ENCODE assay signal across 23 cellular contexts in genomic region chr16:28528463-28528867, GRCh38. TPM values are rescaled to one million over a fixed set of nuclear protein-coding genes. Genes with fewer than 3 reads are reported as not detected.
A peak's percentile ranks its signal among the peaks of the same experiment; 100 is the strongest.
DNase-seq lines count a peak whose midpoint lies in the region; TF ChIP-seq lines count a peak whose summit lies in the region.
"Had no signal": no experiment of that assay in that cellular context is flagged by ENCODE, and none has a peak within 500 bp of the region (broad histone marks: within the 10 kb centered on the region; RNA-seq: fewer than 3 reads in every experiment).

No MANE protein-coding gene starts in this region.

- TF ChIP-seq CTCF in VCaP (conservative IDR thresholded peaks at IDR 0.05): no peak
- TF ChIP-seq CTCF in liver (IDR thresholded peaks at IDR 0.05; ENCODE audit: low read depth, low read length, missing input control): no peak

- H3K9me3 ChIP-seq in liver (ENCODE audit: control insufficient read depth in 4 of 4, low read length in 3 of 4) (no peaks in the 10 kb centered on the region), SJCRH30 (replicated peaks) (no peaks in the 10 kb centered on the region)
- H3K9me3 ChIP-seq: HAP-1, psoas muscle, SJSA1, uterus had no signal

- peaks cover 10 to 51% (median 36%) of the 10 kb centered on the region in 4 donors for H3K4me1 ChIP-seq in liver (ENCODE audit: control insufficient read depth in 4 of 4, insufficient read depth in 4 of 4, low read length in 3 of 4)
- no peaks in the 10 kb centered on the region for H3K4me1 ChIP-seq in SJCRH30
- H3K4me1 ChIP-seq: HAP-1, SJSA1, uterus had no signal

- H3K27ac ChIP-seq in VCaP: peak overlapping the region; percentile 62
- peak overlapping the region; percentile 87 to 95 for H3K27ac ChIP-seq in liver (ENCODE audit: low read depth in 1 of 2, low read length in 2 of 2)
- H3K27ac ChIP-seq in SJCRH30: no peak overlapping the region
- H3K27ac ChIP-seq: coronary artery, psoas muscle, SJSA1, uterus had no signal

- H3K9ac ChIP-seq in liver (ENCODE audit: low read depth in 1 of 2, low read length in 2 of 2): peak overlapping the region in 1 of 2 donors; percentile 66

- 30% methylated on average over 5 of the region's 5 CpGs for WGBS in liver

- TF ChIP-seq RAD21 in liver (IDR thresholded peaks at IDR 0.05): peak; percentile 38 to 44

- H3K36me3 ChIP-seq in liver (ENCODE audit: control insufficient read depth in 4 of 4, insufficient read depth in 3 of 4, low read depth in 1 of 4, low read length in 3 of 4) (no peaks in the 10 kb centered on the region), SJCRH30 (no peaks in the 10 kb centered on the region)
- H3K36me3 ChIP-seq: HAP-1, SJSA1, uterus had no signal

- H3K27me3 ChIP-seq in liver (ENCODE audit: control insufficient read depth in 4 of 4, insufficient read depth in 4 of 4, low read length in 3 of 4) (no peaks in the 10 kb centered on the region), SJCRH30 (no peaks in the 10 kb centered on the region)
- H3K27me3 ChIP-seq: SJSA1, uterus had no signal

- no peak for DNase-seq in SJCRH30
- no peak for DNase-seq in LoVo (ENCODE audit: low spot score)
- DNase-seq: activated CD4-positive, alpha-beta T cell treated with anti-CD3 and anti-CD28 coated beads for 4 hours; activated naive CD4-positive, alpha-beta T cell treated with Interleukin-2 at 50 U/mL for 16 hours; activated T-cell treated with anti-CD3 and anti-CD28 coated beads, Interleukin-2, amount 50 U/mL, for 48 hours; amniotic stem cell; COR-L47; DND-41; kidney; NCI-H1105 treated with DMSO at 0.1 percent for 48 hours; NCI-H510A; psoas muscle; substantia nigra; uterus had no signal

- H3K4me3 ChIP-seq in liver (ENCODE audit: low read depth in 1 of 3, low read length in 3 of 3): no peak overlapping the region
- H3K4me3 ChIP-seq in SJCRH30: no peak overlapping the region
- H3K4me3 ChIP-seq: coronary artery, HAP-1, psoas muscle, SJSA1, uterus had no signal

TF ChIP-seq in liver, 16 proteins besides CTCF, POLR2A, EP300 and RAD21:
- TF ChIP-seq FOXA1 (IDR thresholded peaks at IDR 0.05) (peak; percentile 80), ZBTB33 (IDR thresholded peaks at IDR 0.05) (peak; percentile 29), REST (IDR thresholded peaks at IDR 0.05) (peak; percentile 75), HNF4A (conservative IDR thresholded peaks at IDR 0.05) (peak; percentile 65 to 79), TAF1 (conservative IDR thresholded peaks at IDR 0.05) (no peak), SP1 (IDR thresholded peaks at IDR 0.05) (peak; percentile 77), ATF3 (IDR thresholded peaks at IDR 0.05) (no peak), GABPA (IDR thresholded peaks at IDR 0.05 in 1 of 2, conservative IDR thresholded peaks at IDR 0.05 in 1 of 2) (no peak), FOXA2 (IDR thresholded peaks at IDR 0.05) (peak; percentile 82), HNF4G (IDR thresholded peaks at IDR 0.05) (no peak), EGR1 (IDR thresholded peaks at IDR 0.05; ENCODE audit: low read depth in 2 of 2) (no peak), YY1 (IDR thresholded peaks at IDR 0.05) (peak; percentile 96), RXRA (IDR thresholded peaks at IDR 0.05) (peak; percentile 72 to 87), NR2F2 (IDR thresholded peaks at IDR 0.05) (no peak), JUND (IDR thresholded peaks at IDR 0.05) (peak in 1 of 2 donors; percentile 58)

RNA-seq across cellular contexts. Expression of gene NUPR1, which starts 10.3 kb away (rescaled TPM):
- total RNA-seq in liver: 10 to 100 TPM; 10.9 to 16.1 TPM
- 100 to 1,000 TPM; 109 to 305 TPM for polyA plus RNA-seq in liver
- not detected in 2 replicates for total RNA-seq in SJCRH30 (2014; rRNA removed; shearing (Covaris generic))
- total RNA-seq: activated CD8-positive, alpha-beta memory T cell treated with anti-CD3 and anti-CD28 coated beads for 36 hours; neural crest cell had no signal

RNA-seq across cellular contexts. Expression of gene IL27, which starts 21.8 kb away (rescaled TPM):
- total RNA-seq in liver: 1 to 10 TPM in 1 of 2 donors, under 1 TPM in 1; 0.33 to 2.5 TPM
- polyA plus RNA-seq in liver: 1 to 10 TPM; 2.2 to 4.1 TPM
- total RNA-seq in SJCRH30 (2014; rRNA removed; shearing (Covaris generic)): not detected in 2 replicates
- total RNA-seq: activated CD8-positive, alpha-beta memory T cell treated with anti-CD3 and anti-CD28 coated beads for 36 hours; lung microvascular endothelial cell; neural crest cell; psoas muscle; SJSA1; uterus had no signal
- polyA plus RNA-seq: BJ had no signal

RNA-seq across cellular contexts. Expression of gene SGF29, which starts 25.3 kb away (rescaled TPM):
- 10 to 100 TPM in 1 of 2 donors, 1 to 10 TPM in 1; 6.5 to 11.5 TPM for total RNA-seq in liver
- polyA plus RNA-seq in liver: 10 to 100 TPM in 1 of 2 donors, 1 to 10 TPM in 1; 9.4 to 18.1 TPM
- total RNA-seq in SJCRH30 (2014; rRNA removed; shearing (Covaris generic)): 13.1 and 14.4 TPM in 2 replicates

RNA-seq across cellular contexts. Expression of gene APOBR, which starts 34.0 kb away (rescaled TPM):
- total RNA-seq in liver: 1 to 10 TPM; 1.3 to 1.5 TPM
- 1 to 10 TPM in 1 of 2 donors, under 1 TPM in 1; 0.28 to 1.4 TPM for polyA plus RNA-seq in liver
- not detected in 2 replicates for total RNA-seq in SJCRH30 (2014; rRNA removed; shearing (Covaris generic))
- total RNA-seq: lung microvascular endothelial cell, SJSA1 had no signal
- polyA plus RNA-seq: BJ had no signal

RNA-seq across cellular contexts. Expression of gene CLN3, which starts 36.6 kb away (rescaled TPM):
- 10 to 100 TPM; 16.1 to 16.3 TPM for total RNA-seq in liver
- polyA plus RNA-seq in liver: 10 to 100 TPM; 22.3 to 23.6 TPM
- total RNA-seq in SJCRH30 (2014; rRNA removed; shearing (Covaris generic)): 7.3 and 10.2 TPM in 2 replicates

Comparison
In these comparisons a context has a peak if more than half of its experiments do, and no peak if none do; other contexts are left out.
1. RNA of gene NUPR1, which starts 10.3 kb away (total RNA-seq): 10.9 to 16.1 TPM in liver; not detected in SJCRH30; every median in the first group is over 10 times any median in the second.